ENCODE assay signal across 1 cellular context in the genomic region with DNA sequence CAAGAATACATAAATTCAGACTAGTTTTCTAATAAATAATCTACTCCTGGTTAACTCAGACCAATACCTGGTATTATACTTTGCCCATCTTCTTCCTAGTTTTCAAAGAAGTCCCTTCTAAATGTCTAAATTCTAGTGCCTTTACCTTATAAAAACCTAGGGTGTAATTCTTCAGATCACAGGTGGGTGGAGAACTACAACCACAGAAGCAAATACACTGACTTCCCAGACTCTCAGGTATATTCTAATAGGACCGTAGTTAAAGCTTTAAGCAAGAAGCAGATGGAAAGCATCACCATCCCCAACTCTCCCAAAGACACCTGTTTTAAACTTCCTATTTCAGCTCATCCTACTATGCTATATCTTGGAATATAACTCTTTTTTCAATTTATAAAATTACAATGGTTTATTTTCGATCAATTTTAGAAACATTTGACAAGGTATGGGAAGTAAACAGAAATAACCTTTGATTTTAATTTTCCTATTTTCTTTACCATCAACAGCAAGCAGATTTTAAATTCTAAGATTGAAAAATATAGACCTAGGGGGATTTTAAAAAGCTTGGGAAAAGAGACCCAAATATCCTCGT.
A peak's percentile ranks its signal among the peaks of the same experiment; 100 is the strongest.
TF ChIP-seq lines count a peak whose summit lies in the region.

No MANE protein-coding gene starts in this region.

TF ChIP-seq in HepG2, 621 proteins besides CTCF, POLR2A, EP300 and RAD21 (continued from another document):
- TF ChIP-seq, protein P1, sequence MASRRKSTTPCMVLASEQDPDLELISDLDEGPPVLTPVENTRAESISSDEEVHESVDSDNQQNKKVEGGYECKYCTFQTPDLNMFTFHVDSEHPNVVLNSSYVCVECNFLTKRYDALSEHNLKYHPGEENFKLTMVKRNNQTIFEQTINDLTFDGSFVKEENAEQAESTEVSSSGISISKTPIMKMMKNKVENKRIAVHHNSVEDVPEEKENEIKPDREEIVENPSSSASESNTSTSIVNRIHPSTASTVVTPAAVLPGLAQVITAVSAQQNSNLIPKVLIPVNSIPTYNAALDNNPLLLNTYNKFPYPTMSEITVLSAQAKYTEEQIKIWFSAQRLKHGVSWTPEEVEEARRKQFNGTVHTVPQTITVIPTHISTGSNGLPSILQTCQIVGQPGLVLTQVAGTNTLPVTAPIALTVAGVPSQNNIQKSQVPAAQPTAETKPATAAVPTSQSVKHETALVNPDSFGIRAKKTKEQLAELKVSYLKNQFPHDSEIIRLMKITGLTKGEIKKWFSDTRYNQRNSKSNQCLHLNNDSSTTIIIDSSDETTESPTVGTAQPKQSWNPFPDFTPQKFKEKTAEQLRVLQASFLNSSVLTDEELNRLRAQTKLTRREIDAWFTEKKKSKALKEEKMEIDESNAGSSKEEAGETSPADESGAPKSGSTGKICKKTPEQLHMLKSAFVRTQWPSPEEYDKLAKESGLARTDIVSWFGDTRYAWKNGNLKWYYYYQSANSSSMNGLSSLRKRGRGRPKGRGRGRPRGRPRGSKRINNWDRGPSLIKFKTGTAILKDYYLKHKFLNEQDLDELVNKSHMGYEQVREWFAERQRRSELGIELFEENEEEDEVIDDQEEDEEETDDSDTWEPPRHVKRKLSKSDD (CRISPR knock-in tag; IDR thresholded peaks at IDR 0.05; ENCODE audit: low read depth): no peak
- no peak for TF ChIP-seq ZFP36L2 (CRISPR knock-in tag; IDR thresholded peaks at IDR 0.05)
- peak; percentile 40 for TF ChIP-seq STAG1 (CRISPR knock-in tag; IDR thresholded peaks at IDR 0.05)
- no peak for TF ChIP-seq ZNF652 (CRISPR knock-in tag; IDR thresholded peaks at IDR 0.05; ENCODE audit: borderline replicate concordance, low read depth)
- no peak for TF ChIP-seq ZNF224 (CRISPR knock-in tag; IDR thresholded peaks at IDR 0.05)
- TF ChIP-seq KLF15 (CRISPR knock-in tag; IDR thresholded peaks at IDR 0.05; ENCODE audit: borderline replicate concordance): no peak
- TF ChIP-seq, protein P2, sequence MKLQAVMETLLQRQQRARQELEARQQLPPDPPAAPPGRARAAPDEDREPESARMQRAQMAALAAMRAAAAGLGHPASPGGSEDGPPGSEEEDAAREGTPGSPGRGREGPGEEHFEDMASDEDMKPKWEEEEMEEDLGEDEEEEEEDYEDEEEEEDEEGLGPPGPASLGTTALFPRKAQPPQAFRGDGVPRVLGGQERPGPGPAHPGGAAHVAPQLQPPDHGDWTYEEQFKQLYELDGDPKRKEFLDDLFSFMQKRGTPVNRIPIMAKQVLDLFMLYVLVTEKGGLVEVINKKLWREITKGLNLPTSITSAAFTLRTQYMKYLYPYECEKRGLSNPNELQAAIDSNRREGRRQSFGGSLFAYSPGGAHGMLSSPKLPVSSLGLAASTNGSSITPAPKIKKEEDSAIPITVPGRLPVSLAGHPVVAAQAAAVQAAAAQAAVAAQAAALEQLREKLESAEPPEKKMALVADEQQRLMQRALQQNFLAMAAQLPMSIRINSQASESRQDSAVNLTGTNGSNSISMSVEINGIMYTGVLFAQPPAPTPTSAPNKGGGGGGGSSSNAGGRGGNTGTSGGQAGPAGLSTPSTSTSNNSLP (IDR thresholded peaks at IDR 0.05; ENCODE audit: low read depth, low read length): 0 out of 2 replicates have a peak, but pooled peaks have one; percentile 24
- no peak for TF ChIP-seq ZNF678 (CRISPR knock-in tag; IDR thresholded peaks at IDR 0.05)
- no peak for TF ChIP-seq PITX1 (CRISPR knock-in tag; IDR thresholded peaks at IDR 0.05)
- no peak for TF ChIP-seq TSC22D2 (CRISPR knock-in tag; IDR thresholded peaks at IDR 0.05; ENCODE audit: borderline replicate concordance)
- TF ChIP-seq, protein P3, sequence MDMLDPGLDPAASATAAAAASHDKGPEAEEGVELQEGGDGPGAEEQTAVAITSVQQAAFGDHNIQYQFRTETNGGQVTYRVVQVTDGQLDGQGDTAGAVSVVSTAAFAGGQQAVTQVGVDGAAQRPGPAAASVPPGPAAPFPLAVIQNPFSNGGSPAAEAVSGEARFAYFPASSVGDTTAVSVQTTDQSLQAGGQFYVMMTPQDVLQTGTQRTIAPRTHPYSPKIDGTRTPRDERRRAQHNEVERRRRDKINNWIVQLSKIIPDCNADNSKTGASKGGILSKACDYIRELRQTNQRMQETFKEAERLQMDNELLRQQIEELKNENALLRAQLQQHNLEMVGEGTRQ (IDR thresholded peaks at IDR 0.05; ENCODE audit: low read depth, low read length): no peak
- TF ChIP-seq, protein P3 (CRISPR knock-in tag; IDR thresholded peaks at IDR 0.05; ENCODE audit: borderline replicate concordance): no peak
- peak; percentile 24; the same call in 1 of the 2 replicates for TF ChIP-seq RBFOX2 (IDR thresholded peaks at IDR 0.05; ENCODE audit: low read depth, low read length)
- TF ChIP-seq REPIN1 (CRISPR knock-in tag; IDR thresholded peaks at IDR 0.05; ENCODE audit: borderline replicate concordance, low read depth): no peak
- TF ChIP-seq TMF1 (CRISPR knock-in tag; IDR thresholded peaks at IDR 0.05; ENCODE audit: low read depth): no peak
- TF ChIP-seq NAIF1 (CRISPR knock-in tag; IDR thresholded peaks at IDR 0.05; ENCODE audit: borderline replicate concordance): no peak
- TF ChIP-seq CC2D1A (CRISPR knock-in tag; IDR thresholded peaks at IDR 0.05): no peak
- TF ChIP-seq ZFP62 (CRISPR knock-in tag; IDR thresholded peaks at IDR 0.05): no peak
- TF ChIP-seq SMC3 (IDR thresholded peaks at IDR 0.05; ENCODE audit: low read length): peak; percentile 29; the same call in 1 of the 2 replicates
- no peak for TF ChIP-seq ZNF550 (CRISPR knock-in tag; IDR thresholded peaks at IDR 0.05; ENCODE audit: borderline replicate concordance)
- TF ChIP-seq, protein P4, sequence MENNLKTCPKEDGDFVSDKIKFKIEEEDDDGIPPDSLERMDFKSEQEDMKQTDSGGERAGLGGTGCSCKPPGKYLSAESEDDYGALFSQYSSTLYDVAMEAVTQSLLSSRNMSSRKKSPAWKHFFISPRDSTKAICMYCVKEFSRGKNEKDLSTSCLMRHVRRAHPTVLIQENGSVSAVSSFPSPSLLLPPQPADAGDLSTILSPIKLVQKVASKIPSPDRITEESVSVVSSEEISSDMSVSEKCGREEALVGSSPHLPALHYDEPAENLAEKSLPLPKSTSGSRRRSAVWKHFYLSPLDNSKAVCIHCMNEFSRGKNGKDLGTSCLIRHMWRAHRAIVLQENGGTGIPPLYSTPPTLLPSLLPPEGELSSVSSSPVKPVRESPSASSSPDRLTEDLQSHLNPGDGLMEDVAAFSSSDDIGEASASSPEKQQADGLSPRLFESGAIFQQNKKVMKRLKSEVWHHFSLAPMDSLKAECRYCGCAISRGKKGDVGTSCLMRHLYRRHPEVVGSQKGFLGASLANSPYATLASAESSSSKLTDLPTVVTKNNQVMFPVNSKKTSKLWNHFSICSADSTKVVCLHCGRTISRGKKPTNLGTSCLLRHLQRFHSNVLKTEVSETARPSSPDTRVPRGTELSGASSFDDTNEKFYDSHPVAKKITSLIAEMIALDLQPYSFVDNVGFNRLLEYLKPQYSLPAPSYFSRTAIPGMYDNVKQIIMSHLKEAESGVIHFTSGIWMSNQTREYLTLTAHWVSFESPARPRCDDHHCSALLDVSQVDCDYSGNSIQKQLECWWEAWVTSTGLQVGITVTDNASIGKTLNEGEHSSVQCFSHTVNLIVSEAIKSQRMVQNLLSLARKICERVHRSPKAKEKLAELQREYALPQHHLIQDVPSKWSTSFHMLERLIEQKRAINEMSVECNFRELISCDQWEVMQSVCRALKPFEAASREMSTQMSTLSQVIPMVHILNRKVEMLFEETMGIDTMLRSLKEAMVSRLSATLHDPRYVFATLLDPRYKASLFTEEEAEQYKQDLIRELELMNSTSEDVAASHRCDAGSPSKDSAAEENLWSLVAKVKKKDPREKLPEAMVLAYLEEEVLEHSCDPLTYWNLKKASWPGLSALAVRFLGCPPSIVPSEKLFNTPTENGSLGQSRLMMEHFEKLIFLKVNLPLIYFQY (CRISPR knock-in tag; IDR thresholded peaks at IDR 0.05; ENCODE audit: borderline replicate concordance): no peak
TF ChIP-seq in HepG2: peak in this region for 4.
